Comparison of ENCODE assay signal across 15 cellular contexts in the genomic region with DNA sequence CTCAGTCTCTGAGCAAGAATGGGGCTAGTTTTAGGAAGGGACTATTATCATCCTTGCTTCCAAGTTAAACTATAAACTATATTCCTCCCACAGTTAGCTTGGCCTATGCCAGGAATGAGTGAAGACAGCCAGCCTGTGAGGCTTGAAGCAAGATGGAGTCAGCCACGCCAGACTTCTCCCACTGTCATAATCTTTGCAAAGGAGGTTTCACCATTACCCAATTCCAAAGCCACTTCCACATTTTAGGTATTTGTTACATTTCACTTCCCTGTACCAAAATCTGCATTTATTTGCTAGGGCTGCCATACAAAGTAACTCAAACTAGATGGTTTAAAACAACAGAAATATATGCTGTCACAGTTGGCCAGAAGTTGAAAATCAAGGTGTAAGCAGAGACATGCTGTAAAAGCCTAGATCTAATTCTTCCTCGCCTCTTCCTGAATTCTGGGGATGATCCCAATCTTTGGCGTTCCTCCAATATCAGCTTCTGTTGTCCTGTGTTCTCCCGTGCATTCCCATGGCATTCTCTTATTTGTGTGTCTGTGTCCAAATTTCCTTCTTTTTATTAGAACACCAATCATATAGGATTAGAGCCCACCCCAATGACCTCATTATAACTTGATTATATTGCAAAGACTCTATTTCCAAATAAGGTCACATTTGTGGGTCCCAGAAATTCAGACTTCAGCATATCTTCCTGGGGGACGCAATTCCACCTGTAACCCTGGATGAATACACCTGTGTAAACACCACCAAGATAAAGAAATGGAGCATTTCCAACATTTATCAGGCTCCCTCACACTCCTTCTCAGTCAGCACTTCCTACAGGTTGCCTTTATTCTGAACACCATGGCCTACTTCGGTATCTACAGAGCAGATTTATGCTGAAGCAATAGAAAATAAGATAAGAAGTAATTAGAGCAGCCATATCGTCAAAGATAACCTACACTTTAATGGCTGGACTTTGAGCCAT.
DNase-seq lines count a peak whose midpoint lies in the region; ATAC-seq and TF ChIP-seq lines count a peak whose summit lies in the region.
"Had no signal": no experiment of that assay in that cellular context is flagged by ENCODE, and none has a peak within 500 bp of the region (broad histone marks: within the 10 kb centered on the region; RNA-seq: fewer than 3 reads in every experiment).

No MANE protein-coding gene starts in this region.

- peak overlapping the region; percentile 29 for H3K4me3 ChIP-seq in endocrine pancreas (ENCODE audit: control insufficient read depth, insufficient read depth, low read length)
- no peak overlapping the region for H3K4me3 ChIP-seq in stomach
- no peak overlapping the region for H3K4me3 ChIP-seq in effector memory CD4-positive, alpha-beta T cell (ENCODE audit: insufficient read depth, low read depth, low read length, poor library complexity, severe bottlenecking)
- H3K4me3 ChIP-seq: esophagus muscularis mucosa, heart right ventricle had no signal

- TF ChIP-seq EP300 in stomach (IDR thresholded peaks at IDR 0.05), result no peak

- TF ChIP-seq POLR2A in stomach (IDR thresholded peaks at IDR 0.05), result no peak

- H3K4me1 ChIP-seq in endocrine pancreas (ENCODE audit: control insufficient read depth, insufficient read depth, low read length) (peaks cover under 1% of the 10 kb centered on the region), stomach (peaks cover 15 to 51% (median 36%) of the 10 kb centered on the region in 4 donors)
- H3K4me1 ChIP-seq in effector memory CD4-positive, alpha-beta T cell (ENCODE audit: control insufficient read depth, insufficient read depth, low read length, poor library complexity, severe bottlenecking), result no peaks in the 10 kb centered on the region

- H3K27me3 ChIP-seq in endocrine pancreas (ENCODE audit: control insufficient read depth, insufficient read depth, low read length) (no peaks in the 10 kb centered on the region), stomach (no peaks in the 10 kb centered on the region)
- H3K27me3 ChIP-seq in effector memory CD4-positive, alpha-beta T cell (replicated peaks; ENCODE audit: control insufficient read depth, insufficient read depth, low read length, poor library complexity, severe bottlenecking), result no peaks in the 10 kb centered on the region
- H3K27me3 ChIP-seq: esophagus muscularis mucosa, heart right ventricle had no signal

- peak overlapping the region; percentile 36 to 76 (median 66) for H3K27ac ChIP-seq in stomach
- no peak overlapping the region for H3K27ac ChIP-seq in effector memory CD4-positive, alpha-beta T cell (ENCODE audit: insufficient read depth, low read length, poor library complexity, severe bottlenecking)
- H3K27ac ChIP-seq: esophagus muscularis mucosa had no signal

- WGBS in stomach, 5 donors, result 40 to 57% (median 51%) methylated on average over 7 of the region's 7 CpGs

- intact Hi-C loops in stomach (cut with DNase I; ENCODE audit: low total_unique reads), result no loop called here

- H3K9ac ChIP-seq in endocrine pancreas (ENCODE audit: control insufficient read depth, insufficient read depth, low read length), result no peak overlapping the region

- no peak for ATAC-seq in HG03095 (IDR thresholded peaks at IDR 0.05; ENCODE audit: unreplicated experiment)
- ATAC-seq: heart right ventricle had no signal

- DNase-seq in DMS153 treated with DMSO at 0.1 percent for 48 hours (lab: John Stamatoyannopoulos, UW; ENCODE audit: unreplicated experiment), result peak; percentile 19
- DNase-seq in DMS153 (lab: John Stamatoyannopoulos, UW), result no peak
- peak; percentile 48 for DNase-seq in NCI-H2196 (lab: John Stamatoyannopoulos, UW; ENCODE audit: unreplicated experiment)
- DNase-seq in stomach, result no peak
- no peak for DNase-seq in GM20000 (ENCODE audit: low spot score)
- no peak for DNase-seq in effector memory CD4-positive, alpha-beta T cell
- DNase-seq: 8988T; activated CD4-positive, alpha-beta T cell treated with anti-CD3 and anti-CD28 coated beads, Interleukin-2, amount 10 ng/mL, durations not matched to agents 24 days and 14 days; activated T-cell treated with anti-CD3 and anti-CD28 coated beads, Interleukin-2, amount 50 U/mL, for 48 hours; heart right ventricle; Karpas-422; NCI-H446 treated with DMSO at 0.1 percent for 48 hours had no signal

- TF ChIP-seq CTCF in stomach (IDR thresholded peaks at IDR 0.05) (no peak), GM20000 (IDR thresholded peaks at IDR 0.05; ENCODE audit: extremely low read depth, missing control alignments) (no peak)

- H3K36me3 ChIP-seq in endocrine pancreas (ENCODE audit: control insufficient read depth, insufficient read depth, low read length) (no peaks in the 10 kb centered on the region), stomach (no peaks in the 10 kb centered on the region)
- no peaks in the 10 kb centered on the region for H3K36me3 ChIP-seq in effector memory CD4-positive, alpha-beta T cell (ENCODE audit: control insufficient read depth, insufficient read depth, low read length)
- H3K36me3 ChIP-seq: esophagus muscularis mucosa, heart right ventricle had no signal

- no peaks in the 10 kb centered on the region for H3K9me3 ChIP-seq in endocrine pancreas (ENCODE audit: control insufficient read depth, low read length)
- no peaks in the 10 kb centered on the region for H3K9me3 ChIP-seq in stomach
- H3K9me3 ChIP-seq in effector memory CD4-positive, alpha-beta T cell (ENCODE audit: control insufficient read depth, low read length), result no peaks in the 10 kb centered on the region
- H3K9me3 ChIP-seq: esophagus muscularis mucosa, heart right ventricle had no signal

Comparison
In these comparisons a context has a peak if more than half of its experiments do, and no peak if none do; other contexts are left out.
1. DNase-seq: peak in DMS153 treated with DMSO at 0.1 percent for 48 hours (single experiment) and NCI-H2196 (single experiment); none in DMS153 (single experiment), stomach (single experiment), GM20000 (single experiment) and effector memory CD4-positive, alpha-beta T cell (0 of 3).